1 cellular context compared by ENCODE assay signal in genomic region chr3:149400645-149401044, GRCh38.
TF ChIP-seq lines count a peak whose summit lies in the region.

No MANE protein-coding gene starts in this region.

TF ChIP-seq in HepG2, 621 proteins besides CTCF, POLR2A, EP300 and RAD21:
- 0 out of 2 replicates have a peak, but pooled peaks have one; percentile 11 for TF ChIP-seq ARID3A (IDR thresholded peaks at IDR 0.05; ENCODE audit: low read depth, low read length)
- TF ChIP-seq ATF4 (CRISPR knock-in tag; IDR thresholded peaks at IDR 0.05), result peak in 1 of 2 experiments; percentile 33; a peak in 1 of 4 replicates
- no peak for TF ChIP-seq AGO2 (optimal IDR thresholded peaks at IDR 0.05; ENCODE audit: low read depth, low read length)
- no peak for TF ChIP-seq YEATS4 (CRISPR knock-in tag; IDR thresholded peaks at IDR 0.05; ENCODE audit: borderline replicate concordance)
- no peak for TF ChIP-seq GPBP1L1 (CRISPR knock-in tag; IDR thresholded peaks at IDR 0.05)
- TF ChIP-seq YY1 (IDR thresholded peaks at IDR 0.05; ENCODE audit: insufficient read depth, insufficient replicate concordance, low read depth, low read length), result no peak
- TF ChIP-seq CEBPZ (IDR thresholded peaks at IDR 0.05; ENCODE audit: low read length), result no peak
- TF ChIP-seq ZNF597 (CRISPR knock-in tag; IDR thresholded peaks at IDR 0.05), result no peak
- TF ChIP-seq CEBPB (IDR thresholded peaks at IDR 0.05; ENCODE audit: borderline replicate concordance, low read depth, low read length), result peak; percentile 66; the same call in 1 of the 2 replicates
- no peak for TF ChIP-seq LCORL (IDR thresholded peaks at IDR 0.05)
- TF ChIP-seq LCORL (CRISPR knock-in tag; IDR thresholded peaks at IDR 0.05), result 0 out of 2 replicates have a peak, but pooled peaks have one; percentile 8
- no peak for TF ChIP-seq JUNB (CRISPR knock-in tag; IDR thresholded peaks at IDR 0.05; ENCODE audit: borderline replicate concordance)
- no peak for TF ChIP-seq ZNF224 (CRISPR knock-in tag; IDR thresholded peaks at IDR 0.05)
- TF ChIP-seq CEBPG (CRISPR knock-in tag; IDR thresholded peaks at IDR 0.05), result peak; percentile 62
- TF ChIP-seq WIZ (CRISPR knock-in tag; IDR thresholded peaks at IDR 0.05), result no peak
- no peak for TF ChIP-seq STAT6 (CRISPR knock-in tag; IDR thresholded peaks at IDR 0.05; ENCODE audit: borderline replicate concordance)
- TF ChIP-seq ZNF383 (CRISPR knock-in tag; IDR thresholded peaks at IDR 0.05; ENCODE audit: borderline replicate concordance), result no peak
- TF ChIP-seq KAT7 (CRISPR knock-in tag; IDR thresholded peaks at IDR 0.05; ENCODE audit: borderline replicate concordance), result no peak; the same call in 1 of the 2 replicates
- TF ChIP-seq ZC3H13 (CRISPR knock-in tag; IDR thresholded peaks at IDR 0.05), result no peak
